In genomic region chr10:45308707-45309106, GRCh38 we compare ENCODE assay signal across 10 cellular contexts. TPM values are rescaled to one million over a fixed set of nuclear protein-coding genes. Genes with fewer than 3 reads are reported as not detected.
DNase-seq lines count a peak whose midpoint lies in the region; ATAC-seq and TF ChIP-seq lines count a peak whose summit lies in the region.
"Had no signal": no experiment of that assay in that cellular context is flagged by ENCODE, and none has a peak within 500 bp of the region (broad histone marks: within the 10 kb centered on the region; RNA-seq: fewer than 3 reads in every experiment).

No MANE protein-coding gene starts in this region.

- no peak overlapping the region for H3K27ac ChIP-seq in DOHH2 (ENCODE audit: low read depth, low read length)

- peaks cover 3% of the 10 kb centered on the region for H3K27me3 Mint-ChIP-seq in glutamatergic neuron (ENCODE audit: unreplicated experiment)

- H3K4me3 ChIP-seq in DOHH2 (ENCODE audit: low read length) (no peak overlapping the region), iPS-15b (ENCODE audit: low read depth, low read length) (no peak overlapping the region)

- DNase-seq in NOMO-1 treated with DMSO at 0.1 percent for 48 hours (lab: John Stamatoyannopoulos, UW; ENCODE audit: unreplicated experiment) (peak; percentile 49), glutamatergic neuron (no peak), left colon (no peak)
- DNase-seq: caudate nucleus had no signal

- H3K36me3 ChIP-seq in DOHH2 (ENCODE audit: control insufficient read depth, low read length) (peaks cover 19% of the 10 kb centered on the region), iPS-15b (ENCODE audit: control insufficient read depth, insufficient read depth, low read length) (no peaks in the 10 kb centered on the region)

- no peak overlapping the region for H3K4me3 Mint-ChIP-seq in glutamatergic neuron (ENCODE audit: unreplicated experiment)

- H3K4me1 ChIP-seq in DOHH2 (ENCODE audit: control insufficient read depth, low read length) (peaks cover 6% of the 10 kb centered on the region; the same call in 1 of the 2 replicates), iPS-15b (ENCODE audit: control insufficient read depth, insufficient read depth, low read length) (peaks cover 16% of the 10 kb centered on the region)

- ATAC-seq in GM21529 (IDR thresholded peaks at IDR 0.05; ENCODE audit: unreplicated experiment) = peak; percentile 53
- ATAC-seq in GM19455 (IDR thresholded peaks at IDR 0.05; ENCODE audit: unreplicated experiment) = no peak
- no peak for ATAC-seq in GM21717 (IDR thresholded peaks at IDR 0.05; ENCODE audit: unreplicated experiment)
- ATAC-seq in left colon = no peak

- no peaks in the 10 kb centered on the region for H3K9me2 ChIP-seq in DOHH2 (replicated peaks; ENCODE audit: control insufficient read depth, low read length)

- TF ChIP-seq CTCF in DOHH2 (IDR thresholded peaks at IDR 0.05; ENCODE audit: low read depth, low read length, poor library complexity, severe bottlenecking) (peak; percentile 36), glutamatergic neuron (IDR thresholded peaks at IDR 0.05; ENCODE audit: partially characterized antibody, unreplicated experiment) (no peak)

- H3K9me3 ChIP-seq in DOHH2 (ENCODE audit: control insufficient read depth, insufficient read depth, low read length) = peaks cover 12% of the 10 kb centered on the region; the same call in 1 of the 2 replicates
- H3K9me3 ChIP-seq in iPS-15b (ENCODE audit: control insufficient read depth, insufficient read depth, low read length) = no peaks in the 10 kb centered on the region

- H3K36me3 Mint-ChIP-seq in glutamatergic neuron (ENCODE audit: unreplicated experiment) = no peaks in the 10 kb centered on the region

- no peaks in the 10 kb centered on the region for H3K4me1 Mint-ChIP-seq in glutamatergic neuron (ENCODE audit: low read depth, unreplicated experiment)

- H3K9ac ChIP-seq in iPS-15b (ENCODE audit: low read depth, low read length) = peak overlapping the region; percentile 26

- H3F3A ChIP-seq in DOHH2 (ENCODE audit: control insufficient read depth, insufficient read depth) = no peaks in the 10 kb centered on the region

- intact Hi-C loops in left colon (cut with DNase I, micrococcal nuclease) = no loop called here

- H3K79me2 ChIP-seq in DOHH2 (ENCODE audit: control insufficient read depth, low read length) = no peaks in the 10 kb centered on the region

- no peaks in the 10 kb centered on the region for H3K27me3 ChIP-seq in DOHH2 (ENCODE audit: control insufficient read depth, low read length)
- no peaks in the 10 kb centered on the region for H3K27me3 ChIP-seq in iPS-15b (ENCODE audit: control insufficient read depth, insufficient read depth, low read length)

- H3K27ac Mint-ChIP-seq in glutamatergic neuron (ENCODE audit: unreplicated experiment) = no peak overlapping the region

- H3K9me3 Mint-ChIP-seq in glutamatergic neuron (ENCODE audit: unreplicated experiment) = no peaks in the 10 kb centered on the region

- H4K20me1 ChIP-seq in DOHH2 (ENCODE audit: control insufficient read depth, insufficient read depth, low read depth, low read length) = no peaks in the 10 kb centered on the region

- H3K4me2 ChIP-seq in DOHH2 (ENCODE audit: low read length) = no peak overlapping the region

RNA-seq across cellular contexts. Expression of gene OR13A1, which starts 6.7 kb away (rescaled TPM):
- total RNA-seq in glutamatergic neuron (ENCODE audit: unreplicated experiment) = 0.44 TPM
- not detected for total RNA-seq in left colon
- total RNA-seq: activated CD8-positive, alpha-beta memory T cell treated with anti-CD3 and anti-CD28 coated beads for 36 hours had no signal
